20 cellular contexts compared by ENCODE assay signal in genomic region chr12:51051787-51052186, GRCh38. TPM values are rescaled to one million over a fixed set of nuclear protein-coding genes. Genes with fewer than 3 reads are reported as not detected.
DNase-seq lines count a peak whose midpoint lies in the region; ATAC-seq and TF ChIP-seq lines count a peak whose summit lies in the region.
"Had no signal": no experiment of that assay in that cellular context is flagged by ENCODE, and none has a peak within 500 bp of the region (broad histone marks: within the 10 kb centered on the region; RNA-seq: fewer than 3 reads in every experiment).

No MANE protein-coding gene starts in this region.

- no peaks in the 10 kb centered on the region for H3K27me3 Mint-ChIP-seq in activated naive CD4-positive, alpha-beta T cell treated with anti-CD3 and anti-CD28 coated beads, Interleukin-2, amount 10 ng/mL, durations not matched to agents 7 days and 5 days
- H3K27me3 Mint-ChIP-seq in T-helper 17 cell: no peaks in the 10 kb centered on the region

- no peaks in the 10 kb centered on the region for H3K9me3 Mint-ChIP-seq in activated naive CD4-positive, alpha-beta T cell treated with anti-CD3 and anti-CD28 coated beads, Interleukin-2, amount 50 U/mL, for 72 hours
- H3K9me3 Mint-ChIP-seq in activated naive CD4-positive, alpha-beta T cell treated with anti-CD3 and anti-CD28 coated beads, Interleukin-2, amount 10 ng/mL, durations not matched to agents 7 days and 5 days: no peaks in the 10 kb centered on the region
- H3K9me3 Mint-ChIP-seq: CD8-positive, alpha-beta T cell had no signal

- no peak overlapping the region for H3K4me3 Mint-ChIP-seq in activated naive CD4-positive, alpha-beta T cell treated with anti-CD3 and anti-CD28 coated beads, Interleukin-2, amount 10 ng/mL, durations not matched to agents 7 days and 5 days
- no peak overlapping the region for H3K4me3 Mint-ChIP-seq in T-helper 17 cell
- H3K4me3 Mint-ChIP-seq: CD8-positive, alpha-beta T cell had no signal

- CTCF ChIA-PET in activated naive CD4-positive, alpha-beta T cell treated with anti-CD3 and anti-CD28 coated beads, Interleukin-2, amount 10 ng/mL, durations not matched to agents 7 days and 5 days (lab: Charles Lee): no interaction called here

- no peak overlapping the region for H3K4me3 ChIP-seq in choroid plexus epithelial cell (ENCODE audit: low read depth, low read length)
- H3K4me3 ChIP-seq: dorsolateral prefrontal cortex, gastroesophageal sphincter, left ventricle myocardium inferior, stomach, upper lobe of right lung had no signal

- H3K9me3 ChIP-seq in T-helper 17 cell (ENCODE audit: control insufficient read depth, low read length, poor library complexity, severe bottlenecking): no peaks in the 10 kb centered on the region
- H3K9me3 ChIP-seq: gastroesophageal sphincter, left ventricle myocardium inferior, stomach, upper lobe of right lung had no signal

- peaks cover 33% of the 10 kb centered on the region for H3K4me1 Mint-ChIP-seq in activated naive CD4-positive, alpha-beta T cell treated with anti-CD3 and anti-CD28 coated beads, Interleukin-2, amount 10 ng/mL, durations not matched to agents 7 days and 5 days
- peaks cover 21% of the 10 kb centered on the region for H3K4me1 Mint-ChIP-seq in T-helper 17 cell

- no peak for DNase-seq in activated naive CD4-positive, alpha-beta T cell treated with anti-CD3 and anti-CD28 coated beads, Interleukin-2, amount 50 U/mL, for 72 hours (ENCODE audit: low spot score in 2 of 2)
- DNase-seq in activated naive CD4-positive, alpha-beta T cell treated with anti-CD3 and anti-CD28 coated beads, Interleukin-2, amount 10 ng/mL, durations not matched to agents 7 days and 5 days: no peak
- no peak for DNase-seq in T-helper 17 cell
- DNase-seq in choroid plexus epithelial cell (ENCODE audit: low read depth): peak; percentile 50
- DNase-seq in activated effector memory CD4-positive, alpha-beta T cell treated with anti-CD3 and anti-CD28 coated beads, Interleukin-2, amount 50 U/mL, for 16 hours: no peak
- DNase-seq in posterior vena cava (ENCODE audit: low spot score): no peak
- DNase-seq in SW480 (ENCODE audit: low spot score): no peak
- DNase-seq: CD8-positive, alpha-beta T cell; DMS79 treated with DMSO at 0.1 percent for 48 hours; dorsolateral prefrontal cortex; left ventricle myocardium inferior; NCI-H1694 treated with DMSO at 0.1 percent for 48 hours; NCI-H524; occipital lobe; Right ventricle myocardium superior; stomach; upper lobe of right lung had no signal

- peak overlapping the region; percentile 2 to 58 for H3K27ac Mint-ChIP-seq in activated naive CD4-positive, alpha-beta T cell treated with anti-CD3 and anti-CD28 coated beads, Interleukin-2, amount 50 U/mL, for 72 hours
- H3K27ac Mint-ChIP-seq in activated naive CD4-positive, alpha-beta T cell treated with anti-CD3 and anti-CD28 coated beads, Interleukin-2, amount 10 ng/mL, durations not matched to agents 7 days and 5 days: no peak overlapping the region
- peak overlapping the region; percentile 81 for H3K27ac Mint-ChIP-seq in T-helper 17 cell
- H3K27ac Mint-ChIP-seq: CD8-positive, alpha-beta T cell had no signal

- no peak for TF ChIP-seq CTCF in choroid plexus epithelial cell (conservative IDR thresholded peaks at IDR 0.05; ENCODE audit: low read depth, low read length)

- no peak for ATAC-seq in activated naive CD4-positive, alpha-beta T cell treated with anti-CD3 and anti-CD28 coated beads, Interleukin-2, amount 50 U/mL, for 72 hours
- no peak for ATAC-seq in T-helper 17 cell
- ATAC-seq in HG03442 (IDR thresholded peaks at IDR 0.05; ENCODE audit: unreplicated experiment): no peak
- ATAC-seq: CD8-positive, alpha-beta T cell; gastroesophageal sphincter; sciatic nerve; upper lobe of right lung had no signal

- H3K36me3 Mint-ChIP-seq in activated naive CD4-positive, alpha-beta T cell treated with anti-CD3 and anti-CD28 coated beads, Interleukin-2, amount 50 U/mL, for 72 hours: peaks cover 13 to 15% of the 10 kb centered on the region in 2 donors
- peaks cover 31% of the 10 kb centered on the region for H3K36me3 Mint-ChIP-seq in activated naive CD4-positive, alpha-beta T cell treated with anti-CD3 and anti-CD28 coated beads, Interleukin-2, amount 10 ng/mL, durations not matched to agents 7 days and 5 days
- H3K36me3 Mint-ChIP-seq in T-helper 17 cell (ENCODE audit: low read depth): peaks cover 4% of the 10 kb centered on the region

- intact Hi-C loops in posterior vena cava (cut with DNase I): no loop called here

RNA-seq across cellular contexts. Expression of gene LETMD1, which starts 3.7 kb away (rescaled TPM):
- 100 to 1,000 TPM in 1 of 2 donors, 10 to 100 TPM in 1; 91.0 to 124 TPM for total RNA-seq in activated naive CD4-positive, alpha-beta T cell treated with anti-CD3 and anti-CD28 coated beads, Interleukin-2, amount 50 U/mL, for 72 hours
- 10 to 100 TPM; 56.2 to 56.6 TPM for total RNA-seq in T-helper 17 cell
- total RNA-seq in posterior vena cava: 10 to 100 TPM; 21.3 to 32.1 TPM

RNA-seq across cellular contexts. Expression of gene SLC11A2, which starts 25.6 kb away (rescaled TPM):
- 10 to 100 TPM; 34.4 to 38.4 TPM for total RNA-seq in activated naive CD4-positive, alpha-beta T cell treated with anti-CD3 and anti-CD28 coated beads, Interleukin-2, amount 50 U/mL, for 72 hours
- total RNA-seq in T-helper 17 cell (10 to 100 TPM; 47.6 to 51.5 TPM), posterior vena cava (10 to 100 TPM; 55.1 to 58.7 TPM)

RNA-seq across cellular contexts. Expression of gene CSRNP2, which starts 31.6 kb away (rescaled TPM):
- 10 to 100 TPM; 12.0 to 15.0 TPM for total RNA-seq in activated naive CD4-positive, alpha-beta T cell treated with anti-CD3 and anti-CD28 coated beads, Interleukin-2, amount 50 U/mL, for 72 hours
- total RNA-seq in T-helper 17 cell: 10 to 100 TPM; 19.2 to 19.9 TPM
- 10 to 100 TPM; 23.6 to 29.4 TPM for total RNA-seq in posterior vena cava
